In the genomic region with DNA sequence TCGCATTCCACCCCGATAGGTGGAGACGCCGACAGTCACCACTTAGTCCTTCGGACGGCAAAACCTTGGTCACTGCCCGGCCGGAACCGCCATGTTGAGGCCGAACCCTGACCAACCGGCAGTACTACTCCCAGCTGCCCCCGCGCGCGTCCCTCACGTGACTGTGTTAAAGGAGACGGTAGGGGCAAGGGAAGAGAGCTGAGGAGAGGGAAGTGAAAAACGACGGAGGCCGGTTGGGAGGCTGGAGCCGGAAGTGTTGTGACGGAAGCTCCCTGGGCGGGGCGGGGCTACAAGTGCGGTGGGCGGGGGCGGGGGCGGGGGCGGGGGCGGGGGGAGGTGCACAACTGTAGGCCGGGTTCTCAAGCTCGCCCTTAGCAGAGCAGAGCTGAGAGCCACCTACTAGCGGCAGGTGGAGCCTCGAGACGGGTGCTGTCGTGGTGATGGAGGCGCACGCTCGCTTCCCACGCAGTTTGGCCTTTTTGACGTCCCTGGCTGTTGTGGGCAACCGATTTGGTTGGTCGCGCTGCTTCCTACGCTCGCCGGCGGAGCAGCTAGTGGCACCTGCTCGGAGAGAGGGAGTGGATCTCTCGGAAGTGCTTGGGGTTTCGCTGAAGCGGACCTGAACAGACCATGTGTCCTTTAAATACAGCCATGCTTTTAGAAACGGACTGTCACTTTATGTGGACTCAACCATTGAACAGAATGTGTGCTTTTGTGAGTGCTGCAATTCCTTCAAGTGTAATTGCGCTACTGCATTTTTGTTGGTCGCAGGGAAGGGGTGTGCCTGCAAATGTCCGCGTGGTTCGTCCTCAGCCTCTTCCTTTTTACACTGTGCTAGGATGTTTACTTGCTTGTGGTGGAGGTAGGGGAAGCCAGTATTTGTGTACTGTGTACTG, we compare ENCODE assay signal across 8 cellular contexts. TPM values are rescaled to one million over a fixed set of nuclear protein-coding genes. Genes with fewer than 3 reads are reported as not detected.
DNase-seq lines count a peak whose midpoint lies in the region; ATAC-seq and TF ChIP-seq lines count a peak whose summit lies in the region.

A gene with protein sequence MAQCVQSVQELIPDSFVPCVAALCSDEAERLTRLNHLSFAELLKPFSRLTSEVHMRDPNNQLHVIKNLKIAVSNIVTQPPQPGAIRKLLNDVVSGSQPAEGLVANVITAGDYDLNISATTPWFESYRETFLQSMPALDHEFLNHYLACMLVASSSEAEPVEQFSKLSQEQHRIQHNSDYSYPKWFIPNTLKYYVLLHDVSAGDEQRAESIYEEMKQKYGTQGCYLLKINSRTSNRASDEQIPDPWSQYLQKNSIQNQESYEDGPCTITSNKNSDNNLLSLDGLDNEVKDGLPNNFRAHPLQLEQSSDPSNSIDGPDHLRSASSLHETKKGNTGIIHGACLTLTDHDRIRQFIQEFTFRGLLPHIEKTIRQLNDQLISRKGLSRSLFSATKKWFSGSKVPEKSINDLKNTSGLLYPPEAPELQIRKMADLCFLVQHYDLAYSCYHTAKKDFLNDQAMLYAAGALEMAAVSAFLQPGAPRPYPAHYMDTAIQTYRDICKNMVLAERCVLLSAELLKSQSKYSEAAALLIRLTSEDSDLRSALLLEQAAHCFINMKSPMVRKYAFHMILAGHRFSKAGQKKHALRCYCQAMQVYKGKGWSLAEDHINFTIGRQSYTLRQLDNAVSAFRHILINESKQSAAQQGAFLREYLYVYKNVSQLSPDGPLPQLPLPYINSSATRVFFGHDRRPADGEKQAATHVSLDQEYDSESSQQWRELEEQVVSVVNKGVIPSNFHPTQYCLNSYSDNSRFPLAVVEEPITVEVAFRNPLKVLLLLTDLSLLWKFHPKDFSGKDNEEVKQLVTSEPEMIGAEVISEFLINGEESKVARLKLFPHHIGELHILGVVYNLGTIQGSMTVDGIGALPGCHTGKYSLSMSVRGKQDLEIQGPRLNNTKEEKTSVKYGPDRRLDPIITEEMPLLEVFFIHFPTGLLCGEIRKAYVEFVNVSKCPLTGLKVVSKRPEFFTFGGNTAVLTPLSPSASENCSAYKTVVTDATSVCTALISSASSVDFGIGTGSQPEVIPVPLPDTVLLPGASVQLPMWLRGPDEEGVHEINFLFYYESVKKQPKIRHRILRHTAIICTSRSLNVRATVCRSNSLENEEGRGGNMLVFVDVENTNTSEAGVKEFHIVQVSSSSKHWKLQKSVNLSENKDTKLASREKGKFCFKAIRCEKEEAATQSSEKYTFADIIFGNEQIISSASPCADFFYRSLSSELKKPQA (N-terminal part only) (minus strand): TSS at position 130 of the 896 bp plus-strand sequence. CDS start 364 bp downstream, outside the sequence.

- ATAC-seq in HG02798 (IDR thresholded peaks at IDR 0.05; ENCODE audit: poor library complexity, unreplicated experiment) (peak; percentile 86), heart left ventricle (peak; percentile 99), upper lobe of left lung (ENCODE audit: low FRiP score in 2 of 2) (peak; percentile 98 to 99)

- H3K4me3 ChIP-seq in GM12875 (ENCODE audit: low read depth, low read length): peak within 1 kb of the TSS; percentile 81
- peak within 1 kb of the TSS; percentile 70 to 97 (median 86) for H3K4me3 ChIP-seq in heart left ventricle
- peak within 1 kb of the TSS; percentile 56 to 98 (median 78) for H3K4me3 ChIP-seq in upper lobe of left lung

- DNase-seq in NCI-H1436 (lab: John Stamatoyannopoulos, UW) (peak; percentile 94), T follicular helper cell (ENCODE audit: low read depth) (peak; percentile 88), heart left ventricle (peak; percentile 98 to 99 (median 98)), posterior cingulate gyrus (peak; percentile 97 to 100 (median 99)), upper lobe of left lung (peak; percentile 97 to 98)

- H3K27me3 ChIP-seq in heart left ventricle (no peaks in the 10 kb centered on the region), upper lobe of left lung (no peaks in the 10 kb centered on the region)

- peak in 2 of 4 donors; percentile 11 to 63 for TF ChIP-seq EP300 in upper lobe of left lung (IDR thresholded peaks at IDR 0.05)

- TF ChIP-seq CTCF in GM12875 (IDR thresholded peaks at IDR 0.05; ENCODE audit: borderline replicate concordance, insufficient read depth, low read depth, low read length): 0 out of 2 replicates have a peak, but pooled peaks have one; percentile 15
- peak in 3 of 12 donors; percentile 28 to 39 (median 37) for TF ChIP-seq CTCF in heart left ventricle (IDR thresholded peaks at IDR 0.05)
- TF ChIP-seq CTCF in upper lobe of left lung (IDR thresholded peaks at IDR 0.05): peak in 3 of 6 experiments; percentile 9 to 17 (median 13)

- no peaks in the 10 kb centered on the region for H3K9me3 ChIP-seq in heart left ventricle
- no peaks in the 10 kb centered on the region for H3K9me3 ChIP-seq in upper lobe of left lung

- H3K4me1 ChIP-seq in heart left ventricle (peaks cover 3 to 45% (median 30%) of the 10 kb centered on the region in 12 donors), upper lobe of left lung (peaks cover 22 to 43% (median 28%) of the 10 kb centered on the region in 4 donors)

- no peak within 1 kb of the TSS for H3K27ac ChIP-seq in adipose tissue (ENCODE audit: low read depth, low read length)
- peak within 1 kb of the TSS; percentile 80 to 95 (median 92) for H3K27ac ChIP-seq in heart left ventricle
- peak within 1 kb of the TSS; percentile 94 to 99 (median 96) for H3K27ac ChIP-seq in upper lobe of left lung

- intact Hi-C loops in heart left ventricle (cut with DNase I) (loop anchor here in 7 of 10 donors (2.0 to 10.0 kb wide), 5 partner anchors 76 to 152 kb away; partner anchors contain the start of genes RNF138 (in 5 of the 7) and RNF125 (in 1 of the 7)), posterior cingulate gyrus (cut with DNase I) (loop anchor here (2.0 kb wide), 1 partner anchor 150 kb away; no protein-coding TSS in a partner anchor)

- H3K36me3 ChIP-seq in heart left ventricle (no peaks in the 10 kb centered on the region), upper lobe of left lung (no peaks in the 10 kb centered on the region)

- 0% methylated on average over 53 to 57 of the region's 58 CpGs for WGBS in adipose tissue, 3 donors
- 0 to 1% (median 1%) methylated on average over 40 to 58 of the region's 58 CpGs for WGBS in heart left ventricle, 4 donors
- 0 to 1% methylated on average over 29 to 37 of the region's 58 CpGs for WGBS in upper lobe of left lung, 2 donors

- no peak for TF ChIP-seq POLR2A in heart left ventricle (IDR thresholded peaks at IDR 0.05)
- peak in 2 of 4 donors; percentile 12 to 73 for TF ChIP-seq POLR2A in upper lobe of left lung (IDR thresholded peaks at IDR 0.05)

RNA-seq across cellular contexts. Expression of the gene that starts here (rescaled TPM):
- polyA plus RNA-seq in adipose tissue: 10 to 100 TPM in 2 of 3 donors, 1 to 10 TPM in 1; 7.7 to 18.4 (median 13.2) TPM
- 10 to 100 TPM; 25.5 to 41.9 (median 31.0) TPM for total RNA-seq in heart left ventricle
- polyA plus RNA-seq in heart left ventricle: 10 to 100 TPM in 1 of 2 donors, 1 to 10 TPM in 1; 9.5 to 20.1 TPM
- total RNA-seq in upper lobe of left lung: 10 to 100 TPM; 14.1 to 56.4 (median 40.2) TPM
